In the genomic region with DNA sequence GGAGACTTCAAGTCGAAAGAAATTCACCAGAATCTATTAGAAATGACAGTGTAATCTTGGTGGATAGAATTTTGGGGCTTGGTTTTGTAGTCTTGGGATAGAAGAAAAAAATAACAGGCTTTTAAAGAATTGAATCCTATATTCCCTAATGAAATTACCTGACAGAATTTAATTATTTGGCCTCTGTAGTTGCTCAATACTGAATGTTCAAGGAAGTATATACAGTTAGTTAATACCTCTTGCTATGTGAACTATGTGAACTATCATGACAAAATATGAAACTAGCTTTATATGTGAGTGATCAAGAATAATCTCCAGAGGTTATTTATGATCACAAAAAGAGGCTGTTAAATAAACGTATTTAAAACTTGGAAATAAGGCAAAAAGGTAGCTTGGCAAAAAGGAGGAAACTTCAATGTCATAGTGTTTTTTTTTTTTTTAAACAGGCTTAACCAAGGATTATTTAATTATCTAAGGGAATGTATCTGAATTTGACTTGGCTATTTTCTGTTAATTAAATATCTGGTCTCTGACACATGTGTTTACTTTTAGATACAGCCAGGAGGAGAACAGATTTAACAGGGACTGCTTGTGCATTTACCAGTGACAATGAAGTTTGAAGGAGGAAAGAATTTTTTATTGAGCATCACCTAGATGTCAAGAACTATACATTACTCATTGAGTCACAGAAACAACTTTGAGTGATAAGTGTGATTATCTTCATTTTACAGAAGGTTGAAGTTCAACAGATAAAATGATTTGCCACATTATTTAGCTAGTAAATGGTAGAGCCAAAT, we compare ENCODE assay signal across 32 cellular contexts.
"Had no signal": no experiment of that assay in that cellular context is flagged by ENCODE, and none has a peak within 500 bp of the region (broad histone marks: within the 10 kb centered on the region; RNA-seq: fewer than 3 reads in every experiment).

No MANE protein-coding gene starts in this region.

- H3K27me3 ChIP-seq: ascending aorta, cardiac muscle cell had no signal

- FAIRE-seq: bronchial epithelial cell, TTC549 had no signal

- H3K27ac ChIP-seq: ascending aorta, cardiac muscle cell, WERI-Rb-1 had no signal

- ATAC-seq: activated CD4-positive, alpha-beta T cell treated with anti-CD3 and anti-CD28 coated beads for 36 hours; activated CD4-positive, CD25-positive, alpha-beta regulatory T cell treated with anti-CD3 and anti-CD28 coated beads, Interleukin-2, amount 50 U/mL, for 24 hours; activated CD8-positive, alpha-beta memory T cell treated with anti-CD3 and anti-CD28 coated beads, Interleukin-2, amount 10 ng/mL, durations not matched to agents 7 days and 5 days; activated CD8-positive, alpha-beta T cell treated with anti-CD3 and anti-CD28 coated beads, Interleukin-2, amount 10 ng/mL, durations not matched to agents 7 days and 5 days; activated naive CD8-positive, alpha-beta T cell treated with anti-CD3 and anti-CD28 coated beads, Interleukin-2, amount 50 U/mL, for 24 hours; WTC11 had no signal

- DNase-seq: activated CD4-positive, alpha-beta memory T cell treated with anti-CD3 and anti-CD28 coated beads, Interleukin-2, amount 10 ng/mL, durations not matched to agents 7 days and 5 days; activated CD4-positive, alpha-beta T cell treated with anti-CD3 and anti-CD28 coated beads for 1 hour; activated CD4-positive, alpha-beta T cell treated with anti-CD3 and anti-CD28 coated beads for 36 hours; activated CD4-positive, alpha-beta T cell treated with anti-CD3 and anti-CD28 coated beads for 48 hours; activated CD4-positive, alpha-beta T cell treated with anti-CD3 and anti-CD28 coated beads, Interleukin-2, amount 10 ng/mL, durations not matched to agents 7 days and 5 days; activated CD4-positive, alpha-beta T cell treated with anti-CD3 and anti-CD28 coated beads, Interleukin-2, amount 50 U/mL, for 48 hours; activated CD4-positive, CD25-positive, alpha-beta regulatory T cell; activated CD8-positive, alpha-beta memory T cell treated with anti-CD3 and anti-CD28 coated beads for 24 hours; activated CD8-positive, alpha-beta memory T cell treated with anti-CD3 and anti-CD28 coated beads, Interleukin-2, amount 10 ng/mL, durations not matched to agents 7 days and 5 days; activated CD8-positive, alpha-beta memory T cell treated with anti-CD3 and anti-CD28 coated beads, Interleukin-2, amount 50 U/mL, for 48 hours; activated CD8-positive, alpha-beta T cell treated with anti-CD3 and anti-CD28 coated beads, Interleukin-2, amount 10 ng/mL, durations not matched to agents 7 days and 5 days; activated effector memory CD4-positive, alpha-beta T cell treated with Interleukin-2 at 50 U/mL for 16 hours; activated gamma-delta T cell; activated naive CD4-positive, alpha-beta T cell treated with anti-CD3 and anti-CD28 coated beads, Interleukin-2, amount 10 ng/mL, durations not matched to agents 7 days and 5 days; activated naive CD4-positive, alpha-beta T cell treated with Interleukin-2 at 50 U/mL for 16 hours; activated naive CD8-positive, alpha-beta T cell treated with anti-CD3 and anti-CD28 coated beads, Interleukin-2, amount 10 ng/mL, durations not matched to agents 7 days and 5 days; activated naive CD8-positive, alpha-beta T cell treated with anti-CD3 and anti-CD28 coated beads, Interleukin-2, amount 50 U/mL, for 24 hours; activated T-cell treated with anti-CD3 and anti-CD28 coated beads, Interleukin-2, amount 50 U/mL, for 24 hours; activated T-cell treated with anti-CD3 and anti-CD28 coated beads, Interleukin-2, amount 50 U/mL, for 48 hours; amygdala; anterior cingulate cortex; caudate nucleus; cerebellar nuclear complex; T-helper 2 cell; T-helper 9 cell; WERI-Rb-1 had no signal

- H3K4me3 ChIP-seq: ascending aorta, cardiac muscle cell had no signal

- H3K4me1 ChIP-seq: ascending aorta had no signal

- H3K36me3 ChIP-seq: ascending aorta, cardiac muscle cell, WERI-Rb-1 had no signal
